8 cellular contexts compared by ENCODE assay signal in genomic region chr3:32577621-32578556, GRCh38. TPM values are rescaled to one million over a fixed set of nuclear protein-coding genes. Genes with fewer than 3 reads are reported as not detected.
DNase-seq lines count a peak whose midpoint lies in the region; ATAC-seq and TF ChIP-seq lines count a peak whose summit lies in the region.

No MANE protein-coding gene starts in this region.

- WGBS in thyroid gland, 2 donors = 41 to 56% methylated on average over 8 of the region's 8 CpGs

- no peaks in the 10 kb centered on the region for H3K36me3 Mint-ChIP-seq in activated B cell treated with CpG ODN at 0.5 μM for 24 hours (ENCODE audit: low read depth)
- no peaks in the 10 kb centered on the region for H3K36me3 Mint-ChIP-seq in immature natural killer cell

- CTCF ChIA-PET in activated B cell treated with CpG ODN at 0.5 μM for 24 hours (lab: Charles Lee) = interaction anchor here (1.1 kb wide), 1 partner anchor 186 kb away, joined by 3 read pairs; the partner anchor contains the start of gene CMTM7

- peak overlapping the region; percentile 67 for H3K4me3 Mint-ChIP-seq in activated B cell treated with CpG ODN at 0.5 μM for 24 hours
- H3K4me3 Mint-ChIP-seq in immature natural killer cell = peak overlapping the region in 3 of 5 donors; percentile 1 to 38 (median 10)

- peak overlapping the region; percentile 78 for H3K27ac Mint-ChIP-seq in activated B cell treated with CpG ODN at 0.5 μM for 24 hours
- peak overlapping the region in 1 of 6 donors; percentile 6 for H3K27ac Mint-ChIP-seq in immature natural killer cell

- H3K4me1 ChIP-seq in thyroid gland = peaks cover 0 to 12% of the 10 kb centered on the region in 2 donors

- intact Hi-C loops in activated B cell treated with CpG ODN at 0.5 μM for 24 hours (cut with micrococcal nuclease) = loop anchor here (1.0 to 10.0 kb wide), 3 partner anchors 8 to 857 kb away; partner anchors contain the start of gene DYNC1LI1
- intact Hi-C loops in thyroid gland (cut with DNase I) = no loop called here

- H3K27me3 Mint-ChIP-seq in activated B cell treated with CpG ODN at 0.5 μM for 24 hours = no peaks in the 10 kb centered on the region
- peaks cover 0 to 4% (median 4%) of the 10 kb centered on the region in 3 donors for H3K27me3 Mint-ChIP-seq in immature natural killer cell (ENCODE audit: low read depth in 3 of 3)

- peak; percentile 89 for ATAC-seq in GM19372 (IDR thresholded peaks at IDR 0.05; ENCODE audit: low read depth, unreplicated experiment)
- ATAC-seq in HG03378 (IDR thresholded peaks at IDR 0.05; ENCODE audit: unreplicated experiment) = peak; percentile 96
- peak; percentile 82 for ATAC-seq in activated B cell treated with CpG ODN at 0.5 μM for 24 hours (ENCODE audit: low read depth)

- H3K36me3 ChIP-seq in thyroid gland = no peaks in the 10 kb centered on the region

- H3K27me3 ChIP-seq in thyroid gland = no peaks in the 10 kb centered on the region

- H3K9me3 ChIP-seq in thyroid gland = no peaks in the 10 kb centered on the region

- H3K27ac ChIP-seq in thyroid gland = peak overlapping the region in 1 of 3 donors; percentile 12

- H3K4me1 Mint-ChIP-seq in activated B cell treated with CpG ODN at 0.5 μM for 24 hours = peaks cover 18% of the 10 kb centered on the region
- peaks cover 6 to 10% of the 10 kb centered on the region in 2 donors for H3K4me1 Mint-ChIP-seq in immature natural killer cell

- no peak for TF ChIP-seq POLR2A in thyroid gland (IDR thresholded peaks at IDR 0.05)

- POLR2A ChIA-PET in activated B cell treated with CpG ODN at 0.5 μM for 24 hours (lab: Charles Lee) = no interaction called here

- H3K9me3 Mint-ChIP-seq in activated B cell treated with CpG ODN at 0.5 μM for 24 hours (no peaks in the 10 kb centered on the region), immature natural killer cell (no peaks in the 10 kb centered on the region)

- no peak overlapping the region for H3K4me3 ChIP-seq in thyroid gland (replicated peaks in 1 of 3)

- no peak for TF ChIP-seq CTCF in activated B cell treated with CpG ODN at 0.5 μM for 24 hours (IDR thresholded peaks at IDR 0.05)
- no peak for TF ChIP-seq CTCF in thyroid gland (IDR thresholded peaks at IDR 0.05)

- DNase-seq in Daoy (ENCODE audit: low read depth) = peak; percentile 19
- peak; percentile 25 for DNase-seq in activated B cell treated with CpG ODN at 0.5 μM for 24 hours
- no peak for DNase-seq in immature natural killer cell
- DNase-seq in thyroid gland = no peak
- DNase-seq in NCI-H187 treated with DMSO at 0.1 percent for 48 hours (lab: John Stamatoyannopoulos, UW) = no peak
- no peak for DNase-seq in ecto neural progenitor cell (ENCODE audit: low spot score)

RNA-seq across cellular contexts. Expression of gene DYNC1LI1, which starts 7.2 kb away (rescaled TPM):
- 76.7 and 78.1 TPM in 2 replicates for total RNA-seq in Daoy (2014; rRNA removed; shearing (Covaris generic))
- total RNA-seq in activated B cell treated with CpG ODN at 0.5 μM for 24 hours = 32.6 and 38.8 TPM in 2 replicates
- polyA plus RNA-seq in immature natural killer cell = 10 to 100 TPM; 25.4 to 30.8 (median 26.8) TPM
- total RNA-seq in thyroid gland = 10 to 100 TPM; 23.5 to 46.0 (median 26.5) TPM

Comparison
In these comparisons a context has a peak if more than half of its experiments do, and no peak if none do; other contexts are left out.
1. DNase-seq: peak in Daoy (single experiment) and activated B cell treated with CpG ODN at 0.5 μM for 24 hours (single experiment); none in immature natural killer cell (0 of 3), thyroid gland (0 of 2), NCI-H187 treated with DMSO at 0.1 percent for 48 hours (single experiment) and ecto neural progenitor cell (single experiment).
2. Peak in every context shown above with its lines, with median percentiles within 50 percentile points of each other: ATAC-seq.